In genomic region chr7:129866251-129866650, GRCh38 we compare ENCODE assay signal across 13 cellular contexts.
DNase-seq lines count a peak whose midpoint lies in the region; ATAC-seq, FAIRE-seq and TF ChIP-seq lines count a peak whose summit lies in the region.
"Had no signal": no experiment of that assay in that cellular context is flagged by ENCODE, and none has a peak within 500 bp of the region (broad histone marks: within the 10 kb centered on the region; RNA-seq: fewer than 3 reads in every experiment).

No MANE protein-coding gene starts in this region.

- H3K56ac ChIP-seq in H9 (ENCODE audit: insufficient read length, low read depth, low read length): no peak overlapping the region

- no peak overlapping the region for H3K4me3 ChIP-seq in A549
- no peak overlapping the region for H3K4me3 ChIP-seq in coronary artery

- FAIRE-seq in A549 (lab: Jason Lieb, UNC): no peak

- no peak overlapping the region for H4K91ac ChIP-seq in H9 (ENCODE audit: insufficient read length, low read depth, low read length)

- no peak overlapping the region for H3K4ac ChIP-seq in H9 (ENCODE audit: low read depth, low read length)

- TF ChIP-seq CTCF in A549 (IDR thresholded peaks at IDR 0.05) (no peak), H9 (conservative IDR thresholded peaks at IDR 0.05) (no peak), coronary artery (IDR thresholded peaks at IDR 0.05) (no peak), progenitor cell of endocrine pancreas (IDR thresholded peaks at IDR 0.05; ENCODE audit: unreplicated experiment) (no peak)

- H3K4me3 Mint-ChIP-seq in H9: no peak overlapping the region
- no peak overlapping the region for H3K4me3 Mint-ChIP-seq in progenitor cell of endocrine pancreas (ENCODE audit: low read depth)

- no peaks in the 10 kb centered on the region; the same call in 1 of the 2 replicates for H3K79me2 ChIP-seq in H9 (ENCODE audit: insufficient read depth, low read length)

- peak overlapping the region; percentile 44 to 76; a peak in 5 of 6 replicates for H3K27ac ChIP-seq in A549
- no peak overlapping the region for H3K27ac ChIP-seq in H9 (ENCODE audit: insufficient read length, low read depth, low read length)
- H3K27ac ChIP-seq in coronary artery: peak overlapping the region; percentile 83 to 90

- H4K5ac ChIP-seq in H9 (ENCODE audit: insufficient read length, low read depth, low read length): no peak overlapping the region

- no peak overlapping the region for H2BK20ac ChIP-seq in H9 (ENCODE audit: low read depth, low read length, poor library complexity, severe bottlenecking)

- no peak overlapping the region for H2BK15ac ChIP-seq in H9 (ENCODE audit: low read depth, low read length)

- no peak for ATAC-seq in A549
- ATAC-seq in GM19467 (IDR thresholded peaks at IDR 0.05; ENCODE audit: unreplicated experiment): no peak
- ATAC-seq in HG02798 (IDR thresholded peaks at IDR 0.05; ENCODE audit: poor library complexity, unreplicated experiment): no peak
- ATAC-seq in HG03460 (IDR thresholded peaks at IDR 0.05; ENCODE audit: unreplicated experiment): no peak

- no peak overlapping the region for H3K9ac ChIP-seq in H9 (ENCODE audit: extremely low read depth, insufficient read length, low read length)

- no peak overlapping the region for H3T11ph ChIP-seq in H9 (ENCODE audit: low read length)

- H3K36me3 Mint-ChIP-seq in H9 (ENCODE audit: insufficient read depth in 1 of 3, low read depth in 3 of 3): peaks cover 6 to 12% (median 9%) of the 10 kb centered on the region in 3 experiments; a peak in 6 of 7 replicates
- H3K36me3 Mint-ChIP-seq in progenitor cell of endocrine pancreas (ENCODE audit: insufficient read depth): peaks cover 12% of the 10 kb centered on the region

- H4K20me1 ChIP-seq in H9 (ENCODE audit: control insufficient read depth, insufficient read depth, insufficient read length): no peaks in the 10 kb centered on the region

- no peaks in the 10 kb centered on the region for H3K23me2 ChIP-seq in H9 (ENCODE audit: insufficient read length, low read depth, low read length, poor library complexity, severe bottlenecking)

- no peak overlapping the region for H2BK120ac ChIP-seq in H9 (ENCODE audit: low read depth, low read length, poor library complexity, severe bottlenecking)

- H3K14ac ChIP-seq in H9 (ENCODE audit: insufficient read depth, low read length): no peak overlapping the region

- TF ChIP-seq EP300 in A549 (IDR thresholded peaks at IDR 0.05): no peak

- no peak for TF ChIP-seq POLR2A in A549 (IDR thresholded peaks at IDR 0.05; ENCODE audit: low read length)

- no peak overlapping the region for H3K23ac ChIP-seq in H9 (ENCODE audit: insufficient read length, low read depth, low read length)

- DNase-seq in A549 (ENCODE audit: low read depth in 1 of 2, low spot score in 1 of 2) (no peak), H9 (no peak), coronary artery (ENCODE audit: low spot score) (no peak), progenitor cell of endocrine pancreas (ENCODE audit: low spot score, unreplicated experiment) (no peak), amniotic stem cell (lab: John Stamatoyannopoulos, UW) (no peak)
- DNase-seq: activated CD4-positive, CD25-positive, alpha-beta regulatory T cell treated with anti-CD3 and anti-CD28 coated beads, Interleukin-2, amount 50 U/mL, for 72 hours; GOT3; MM.1S; NCI-H2081; T-helper 2 cell had no signal

- CTCF ChIA-PET in A549 (lab: Yijun Ruan, JAX): interaction anchor here (1.1 to 1.6 kb wide), 2 partner anchors 12 to 145 kb away, joined by 3 to 4 read pairs; no protein-coding TSS in a partner anchor

- H2AFZ ChIP-seq in H9 (ENCODE audit: low read length): no peak overlapping the region

- H2BK12ac ChIP-seq in H9 (ENCODE audit: insufficient read length, low read depth, low read length): no peak overlapping the region

- peaks cover 24% of the 10 kb centered on the region for H3K4me1 ChIP-seq in A549
- peaks cover 8% of the 10 kb centered on the region for H3K4me1 ChIP-seq in H9 (ENCODE audit: insufficient read depth, low read length)

- peaks cover 29 to 34% of the 10 kb centered on the region in 2 experiments for H3K4me1 Mint-ChIP-seq in H9
- peaks cover 35% of the 10 kb centered on the region for H3K4me1 Mint-ChIP-seq in progenitor cell of endocrine pancreas (ENCODE audit: low read depth)

- H2BK5ac ChIP-seq in H9 (ENCODE audit: insufficient read length, low read length): no peak overlapping the region

- no peak overlapping the region for H3K18ac ChIP-seq in H9 (ENCODE audit: insufficient read length, low read depth, low read length)

- POLR2A ChIA-PET in A549 (lab: Yijun Ruan, JAX): no interaction called here

- 93% methylated on average over 3 of the region's 3 CpGs for WGBS in A549 (ENCODE audit: missing lambda C conversion rate)
- WGBS in H9 (ENCODE audit: extremely low coverage, insufficient read length, low lambda C conversion rate): no CpG with 5 or more reads among the region's 3 CpGs

- H2AK5ac ChIP-seq in H9 (ENCODE audit: insufficient read length, low read length): no peak overlapping the region

- 0 out of 7 replicates have a peak overlapping the region, but pooled peaks of 2 of the 3 experiments have one; percentile 10 to 33 for H3K27ac Mint-ChIP-seq in H9
- peak overlapping the region; percentile 87 for H3K27ac Mint-ChIP-seq in progenitor cell of endocrine pancreas

- no peak overlapping the region for H3K4me2 ChIP-seq in A549
- no peak overlapping the region for H3K4me2 ChIP-seq in H9 (ENCODE audit: insufficient read depth, insufficient read length, low read length)

- H3K27me3 Mint-ChIP-seq in H9 (ENCODE audit: low read depth): no peaks in the 10 kb centered on the region
- H3K27me3 Mint-ChIP-seq in progenitor cell of endocrine pancreas: no peaks in the 10 kb centered on the region

- no peak overlapping the region for H4K8ac ChIP-seq in H9 (replicated peaks; ENCODE audit: insufficient read length, low read depth, low read length)

- no peaks in the 10 kb centered on the region for H3K27me3 ChIP-seq in H9 (ENCODE audit: insufficient read depth, low read length)

- TF ChIP-seq RAD21 in A549 (conservative IDR thresholded peaks at IDR 0.05 in 1 of 2, IDR thresholded peaks at IDR 0.05 in 1 of 2): no peak

- H3K9me3 ChIP-seq in A549: no peaks in the 10 kb centered on the region
- no peaks in the 10 kb centered on the region for H3K9me3 ChIP-seq in H9 (ENCODE audit: control insufficient read depth, low read depth, low read length)

- H3K79me1 ChIP-seq in H9 (ENCODE audit: insufficient read depth, low read depth, low read length, poor library complexity, severe bottlenecking): peaks cover 2% of the 10 kb centered on the region

- no peaks in the 10 kb centered on the region for H3K9me3 Mint-ChIP-seq in H9
- no peaks in the 10 kb centered on the region for H3K9me3 Mint-ChIP-seq in progenitor cell of endocrine pancreas (ENCODE audit: low read depth)

TF ChIP-seq in A549, 52 proteins besides CTCF, POLR2A, EP300 and RAD21:
- TF ChIP-seq CHD4 (IDR thresholded peaks at IDR 0.05; ENCODE audit: borderline replicate concordance) (no peak), CBX2 (IDR thresholded peaks at IDR 0.05; ENCODE audit: borderline replicate concordance, low read depth) (no peak), FOSB (CRISPR knock-in tag; IDR thresholded peaks at IDR 0.05) (no peak), RCOR1 (IDR thresholded peaks at IDR 0.05; ENCODE audit: low read depth, low read length) (no peak), MAFK (IDR thresholded peaks at IDR 0.05; ENCODE audit: partially characterized antibody) (no peak)
- TF ChIP-seq, protein P1, sequence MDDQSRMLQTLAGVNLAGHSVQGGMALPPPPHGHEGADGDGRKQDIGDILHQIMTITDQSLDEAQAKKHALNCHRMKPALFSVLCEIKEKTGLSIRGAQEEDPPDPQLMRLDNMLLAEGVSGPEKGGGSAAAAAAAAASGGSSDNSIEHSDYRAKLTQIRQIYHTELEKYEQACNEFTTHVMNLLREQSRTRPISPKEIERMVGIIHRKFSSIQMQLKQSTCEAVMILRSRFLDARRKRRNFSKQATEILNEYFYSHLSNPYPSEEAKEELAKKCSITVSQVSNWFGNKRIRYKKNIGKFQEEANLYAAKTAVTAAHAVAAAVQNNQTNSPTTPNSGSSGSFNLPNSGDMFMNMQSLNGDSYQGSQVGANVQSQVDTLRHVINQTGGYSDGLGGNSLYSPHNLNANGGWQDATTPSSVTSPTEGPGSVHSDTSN (IDR thresholded peaks at IDR 0.05): no peak
